ENCODE assay signal across 18 cellular contexts in the genomic region with DNA sequence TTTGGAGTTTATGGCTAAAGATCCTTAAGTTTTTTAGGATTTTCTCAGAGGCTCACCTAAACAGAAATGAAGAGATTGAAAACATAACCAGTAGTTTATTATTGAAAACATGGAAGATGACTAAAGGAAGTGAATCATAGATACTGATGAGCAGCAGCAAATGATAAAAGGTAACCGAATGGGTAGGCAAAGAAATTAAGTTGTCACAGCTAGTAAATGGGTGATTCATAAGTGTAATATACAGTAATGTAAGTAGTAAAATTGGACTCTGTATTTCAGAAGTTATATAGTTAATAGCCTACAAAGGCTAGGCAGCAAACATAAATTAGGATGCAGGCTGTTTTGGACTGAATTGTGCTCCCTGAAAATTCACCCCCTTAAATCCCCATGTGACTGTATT. TPM values are rescaled to one million over a fixed set of nuclear protein-coding genes. Genes with fewer than 3 reads are reported as not detected.
DNase-seq lines count a peak whose midpoint lies in the region; ATAC-seq, FAIRE-seq and TF ChIP-seq lines count a peak whose summit lies in the region.
"Had no signal": no experiment of that assay in that cellular context is flagged by ENCODE, and none has a peak within 500 bp of the region (broad histone marks: within the 10 kb centered on the region; RNA-seq: fewer than 3 reads in every experiment).

No MANE protein-coding gene starts in this region.

- H3K4me1 ChIP-seq in mucosa of descending colon (ENCODE audit: low read depth), result peaks cover 7% of the 10 kb centered on the region
- H3K4me1 ChIP-seq: BLaER1, Caco-2 had no signal

- no peak for ATAC-seq in activated T-cell treated with anti-CD3 and anti-CD28 coated beads, Interleukin-2, amount 50 U/mL, for 72 hours (replicated peaks in 1 of 2)
- ATAC-seq in mucosa of descending colon, result peak; percentile 45
- ATAC-seq in GM18502 (IDR thresholded peaks at IDR 0.05; ENCODE audit: poor library complexity, unreplicated experiment), result no peak
- no peak for ATAC-seq in GM19324 (IDR thresholded peaks at IDR 0.05; ENCODE audit: low FRiP score, unreplicated experiment)

- no peaks in the 10 kb centered on the region for H3K27me3 Mint-ChIP-seq in activated T-cell treated with anti-CD3 and anti-CD28 coated beads, Interleukin-2, amount 50 U/mL, for 72 hours (ENCODE audit: low read depth)
- H3K27me3 Mint-ChIP-seq in activated T-cell treated with anti-CD3 and anti-CD28 coated beads, Interleukin-2, amount 50 U/mL, for 24 hours, result no peaks in the 10 kb centered on the region

- peak overlapping the region; percentile 14 for H3K27ac Mint-ChIP-seq in activated T-cell treated with anti-CD3 and anti-CD28 coated beads, Interleukin-2, amount 50 U/mL, for 72 hours
- H3K27ac Mint-ChIP-seq in activated T-cell treated with anti-CD3 and anti-CD28 coated beads, Interleukin-2, amount 50 U/mL, for 24 hours, result no peak overlapping the region
- H3K27ac Mint-ChIP-seq: CD8-positive, alpha-beta memory T cell had no signal

- no peak overlapping the region for H3K4me3 Mint-ChIP-seq in activated T-cell treated with anti-CD3 and anti-CD28 coated beads, Interleukin-2, amount 50 U/mL, for 72 hours
- H3K4me3 Mint-ChIP-seq in activated T-cell treated with anti-CD3 and anti-CD28 coated beads, Interleukin-2, amount 50 U/mL, for 24 hours, result no peak overlapping the region
- H3K4me3 Mint-ChIP-seq: CD8-positive, alpha-beta memory T cell had no signal

- peaks cover 2 to 6% of the 10 kb centered on the region in 2 donors for H3K36me3 Mint-ChIP-seq in activated T-cell treated with anti-CD3 and anti-CD28 coated beads, Interleukin-2, amount 50 U/mL, for 72 hours (ENCODE audit: insufficient read depth in 2 of 2)
- H3K36me3 Mint-ChIP-seq in activated T-cell treated with anti-CD3 and anti-CD28 coated beads, Interleukin-2, amount 50 U/mL, for 24 hours (ENCODE audit: low read depth), result no peaks in the 10 kb centered on the region

- TF ChIP-seq CTCF in bronchial epithelial cell (IDR thresholded peaks at IDR 0.05; ENCODE audit: insufficient read depth, low read length, severe bottlenecking) (no peak), mucosa of descending colon (IDR thresholded peaks at IDR 0.05) (no peak)

- H3K9me3 Mint-ChIP-seq in activated T-cell treated with anti-CD3 and anti-CD28 coated beads, Interleukin-2, amount 50 U/mL, for 72 hours, result peaks cover 10 to 13% of the 10 kb centered on the region in 2 donors
- H3K9me3 Mint-ChIP-seq in activated T-cell treated with anti-CD3 and anti-CD28 coated beads, Interleukin-2, amount 50 U/mL, for 24 hours, result peaks cover 17% of the 10 kb centered on the region

- no peak for DNase-seq in activated T-cell treated with anti-CD3 and anti-CD28 coated beads, Interleukin-2, amount 50 U/mL, for 72 hours
- DNase-seq in activated T-cell treated with anti-CD3 and anti-CD28 coated beads, Interleukin-2, amount 50 U/mL, for 24 hours, result no peak
- DNase-seq in bronchial epithelial cell (ENCODE audit: low read depth) (peak; percentile 20), mucosa of descending colon (no peak), H7 (no peak)
- DNase-seq: 8988T; AML-193; Caco-2; CD8-positive, alpha-beta memory T cell; DND-41; GF-D8; GM23248; IMR-90 had no signal

- intact Hi-C loops in mucosa of descending colon (cut with DNase I, micrococcal nuclease), result no loop called here

- H3K36me3 ChIP-seq in bronchial epithelial cell (ENCODE audit: control insufficient read depth, insufficient read depth, low read length) (no peaks in the 10 kb centered on the region), mucosa of descending colon (ENCODE audit: low read depth) (no peaks in the 10 kb centered on the region), H7 (replicated peaks; ENCODE audit: control insufficient read depth, insufficient read depth, low read length) (no peaks in the 10 kb centered on the region)
- H3K36me3 ChIP-seq: BLaER1 had no signal

- H3K4me1 Mint-ChIP-seq in activated T-cell treated with anti-CD3 and anti-CD28 coated beads, Interleukin-2, amount 50 U/mL, for 72 hours (ENCODE audit: low read depth), result peaks cover 12% of the 10 kb centered on the region
- H3K4me1 Mint-ChIP-seq in activated T-cell treated with anti-CD3 and anti-CD28 coated beads, Interleukin-2, amount 50 U/mL, for 24 hours (ENCODE audit: low read depth), result peaks cover 3% of the 10 kb centered on the region
- H3K4me1 Mint-ChIP-seq: CD8-positive, alpha-beta memory T cell had no signal

- FAIRE-seq in bronchial epithelial cell (lab: Jason Lieb, UNC), result no peak
- FAIRE-seq: GM18507, H54 had no signal

- H3K9me3 ChIP-seq in mucosa of descending colon, result no peaks in the 10 kb centered on the region
- H3K9me3 ChIP-seq: Caco-2 had no signal

- H3K4me3 ChIP-seq in bronchial epithelial cell (ENCODE audit: low read depth, low read length) (no peak overlapping the region), mucosa of descending colon (no peak overlapping the region), H7 (ENCODE audit: insufficient read depth, low read depth, low read length) (no peak overlapping the region)
- H3K4me3 ChIP-seq: BLaER1, GM23248 had no signal

- H3K27me3 ChIP-seq in bronchial epithelial cell (ENCODE audit: control insufficient read depth, insufficient read depth, low read length) (no peaks in the 10 kb centered on the region), H7 (ENCODE audit: control insufficient read depth, insufficient read depth, low read length) (no peaks in the 10 kb centered on the region)
- H3K27me3 ChIP-seq: BLaER1 had no signal

RNA-seq across cellular contexts. Expression of a gene that starts 59.0 kb away (rescaled TPM):
- total RNA-seq in activated T-cell treated with anti-CD3 and anti-CD28 coated beads, Interleukin-2, amount 50 U/mL, for 72 hours, result 10 to 100 TPM in 1 of 2 donors, 1 to 10 TPM in 1; 5.1 to 13.9 TPM
- total RNA-seq in bronchial epithelial cell (24.2 and 34.2 TPM in 2 replicates), mucosa of descending colon (100 to 1,000 TPM in 1 of 3 donors, 10 to 100 TPM in 2; 47.0 to 104 (median 73.6) TPM)
- 39.0 and 41.6 TPM in 2 replicates for total RNA-seq in H7 (2014; rRNA removed; shearing (Covaris generic))
